In genomic region chr7:77727527-77727926, GRCh38 we compare ENCODE assay signal across 10 cellular contexts. TPM values are rescaled to one million over a fixed set of nuclear protein-coding genes. Genes with fewer than 3 reads are reported as not detected.
DNase-seq lines count a peak whose midpoint lies in the region; ATAC-seq and TF ChIP-seq lines count a peak whose summit lies in the region.
"Had no signal": no experiment of that assay in that cellular context is flagged by ENCODE, and none has a peak within 500 bp of the region (broad histone marks: within the 10 kb centered on the region; RNA-seq: fewer than 3 reads in every experiment).

No MANE protein-coding gene starts in this region.

- no peak overlapping the region for H3K4me2 ChIP-seq in DND-41 (ENCODE audit: insufficient read depth, low read length)

- H3K9ac ChIP-seq in DND-41 (ENCODE audit: low read depth, low read length) = no peak overlapping the region

- H3K27me3 ChIP-seq in AG04450 (ENCODE audit: control insufficient read depth, insufficient read depth, low read length) = no peaks in the 10 kb centered on the region
- no peaks in the 10 kb centered on the region for H3K27me3 ChIP-seq in DND-41 (ENCODE audit: insufficient read depth, low read length, poor library complexity)
- H3K27me3 ChIP-seq: MG63 had no signal

- no peak overlapping the region for H2AFZ ChIP-seq in DND-41 (ENCODE audit: low read depth, low read length)

- H3K4me1 ChIP-seq in DND-41 (ENCODE audit: insufficient read depth, low read length) (peaks cover 6% of the 10 kb centered on the region; the same call in 1 of the 2 replicates), mesodermal cell (ENCODE audit: control insufficient read depth, insufficient read depth, low read length, poor library complexity, severe bottlenecking) (peaks cover 22% of the 10 kb centered on the region)

- no peak for DNase-seq in AG04450 (ENCODE audit: low read depth, low spot score)
- DNase-seq in DND-41 = no peak
- no peak for DNase-seq in WTC11 (ENCODE audit: low spot score)
- DNase-seq in AG08395 (ENCODE audit: low spot score) = no peak
- DNase-seq in stimulated activated CD4-positive, alpha-beta T cell treated with anti-CD3 and anti-CD28 coated beads, Interleukin-12 subunit alpha, Interleukin-12 subunit beta, amount 100 ng/mL, for 4 hours = no peak
- no peak for DNase-seq in Right ventricle myocardium inferior (ENCODE audit: missing footprints)
- DNase-seq: MG63, SW 1271 had no signal

- POLR2A ChIA-PET in AG04450 (lab: Yijun Ruan, JAX) (interaction anchor here (1.3 to 1.7 kb wide), 2 partner anchors 30 to 31 kb away, joined by 3 to 5 read pairs; partner anchors contain the start of gene RSBN1L), WTC11 (lab: Charles Lee) (no interaction called here)

- H4K20me1 ChIP-seq in DND-41 (ENCODE audit: insufficient read depth, low read length) = peaks cover 52% of the 10 kb centered on the region

- H3K9me3 Mint-ChIP-seq in WTC11 = no peaks in the 10 kb centered on the region

- H3K36me3 ChIP-seq in DND-41 (ENCODE audit: insufficient read depth, low read length) (peaks cover 8% of the 10 kb centered on the region; the same call in 1 of the 2 replicates), mesodermal cell (ENCODE audit: control insufficient read depth, insufficient read depth, low read length) (no peaks in the 10 kb centered on the region)
- H3K36me3 ChIP-seq: MG63 had no signal

- H3K27me3 Mint-ChIP-seq in WTC11 (ENCODE audit: low read depth) = no peaks in the 10 kb centered on the region

- H3K27ac ChIP-seq in AG04450 (ENCODE audit: low read depth, low read length) (peak overlapping the region; percentile 39), DND-41 (ENCODE audit: low read length) (peak overlapping the region; percentile 16; the same call in 1 of the 2 replicates), mesodermal cell (ENCODE audit: low read depth, low read length, severe bottlenecking) (peak overlapping the region; percentile 86)

- ATAC-seq in DND-41 (ENCODE audit: insufficient read depth, low read depth) = no peak
- ATAC-seq in WTC11 = no peak; the same call in 1 of the 2 replicates
- ATAC-seq in HG03442 (IDR thresholded peaks at IDR 0.05; ENCODE audit: unreplicated experiment) = no peak
- no peak for ATAC-seq in Right ventricle myocardium inferior

- no peaks in the 10 kb centered on the region for H3K36me3 Mint-ChIP-seq in WTC11

- H3K79me2 ChIP-seq in DND-41 (ENCODE audit: insufficient read depth, low read length) = peaks cover 100% of the 10 kb centered on the region

- 86% methylated on average over 2 of the region's 3 CpGs; no CpG with 5 or more reads in 1 of the 2 experiments for WGBS in mesodermal cell (ENCODE audit: insufficient coverage in 2 of 2), 2 experiments

- no peak overlapping the region; the same call in 1 of the 2 replicates for H3K4me3 Mint-ChIP-seq in WTC11

- H3K9me3 ChIP-seq in AG04450 (ENCODE audit: control insufficient read depth, insufficient read depth, low read length) (no peaks in the 10 kb centered on the region), DND-41 (ENCODE audit: insufficient read depth, low read length, severe bottlenecking) (no peaks in the 10 kb centered on the region), mesodermal cell (ENCODE audit: control insufficient read depth, low read length) (no peaks in the 10 kb centered on the region)
- H3K9me3 ChIP-seq: MG63 had no signal

- TF ChIP-seq CTCF in AG04450 (IDR thresholded peaks at IDR 0.05; ENCODE audit: low read depth, low read length) (no peak), DND-41 (IDR thresholded peaks at IDR 0.05; ENCODE audit: borderline replicate concordance, extremely low read depth, low read length, poor library complexity, severe bottlenecking) (no peak), WTC11 (IDR thresholded peaks at IDR 0.05) (no peak)

- H3K27ac Mint-ChIP-seq in WTC11 = peak overlapping the region; percentile 97

- H3K4me3 ChIP-seq in AG04450 (ENCODE audit: low read depth, low read length) = no peak overlapping the region
- no peak overlapping the region for H3K4me3 ChIP-seq in DND-41 (ENCODE audit: low read depth in 1 of 2, low read length in 2 of 2)
- H3K4me3 ChIP-seq in mesodermal cell (ENCODE audit: extremely low read depth, insufficient read depth, low read length, poor library complexity, severe bottlenecking) = no peak overlapping the region
- H3K4me3 ChIP-seq: MG63 had no signal

- H3K4me1 Mint-ChIP-seq in WTC11 = peaks cover 35% of the 10 kb centered on the region

- CTCF ChIA-PET in AG04450 (lab: Charles Lee) (interaction anchor here (0.6 to 2.1 kb wide), 2 partner anchors 76 to 272 kb away, joined by 3 to 6 read pairs; no protein-coding TSS in a partner anchor), WTC11 (lab: Charles Lee) (no interaction called here)

- intact Hi-C loops in Right ventricle myocardium inferior (cut with DNase I) = no loop called here

TF ChIP-seq in WTC11, 78 proteins besides CTCF, POLR2A, EP300 and RAD21 (continues in another document):
- TF ChIP-seq ZNF532 (CRISPR knock-in tag; IDR thresholded peaks at IDR 0.05; ENCODE audit: borderline replicate concordance) (no peak), ATF3 (CRISPR knock-in tag; conservative IDR thresholded peaks at IDR 0.05) (no peak), ZNF263 (CRISPR knock-in tag; IDR thresholded peaks at IDR 0.05; ENCODE audit: low read depth) (no peak), NFE2L1 (CRISPR knock-in tag; IDR thresholded peaks at IDR 0.05) (no peak), CREB1 (CRISPR knock-in tag; IDR thresholded peaks at IDR 0.05) (no peak), ZNF423 (CRISPR knock-in tag; IDR thresholded peaks at IDR 0.05) (no peak), RELA (CRISPR knock-in tag; IDR thresholded peaks at IDR 0.05; ENCODE audit: borderline replicate concordance) (no peak), ARID4B (CRISPR knock-in tag; IDR thresholded peaks at IDR 0.05; ENCODE audit: borderline replicate concordance) (no peak)

RNA-seq across cellular contexts. Expression of gene RSBN1L, which starts 31.3 kb away (rescaled TPM):
- 9.3 and 14.0 TPM in 2 replicates for polyA plus RNA-seq in AG04450 (2011; rRNA removed)
- 12.9 and 21.0 TPM in 2 replicates for polyA minus RNA-seq in AG04450 (2011; rRNA and poly(A)+ RNA removed)
- total RNA-seq in WTC11 (2021) (14.6 to 17.0 TPM (median 16.8 TPM) in 3 replicates), Right ventricle myocardium inferior (8.1 TPM)
- 12.6 TPM for polyA plus RNA-seq in mesodermal cell (2013, experiment 1 of 2)
- polyA plus RNA-seq in mesodermal cell (2013, experiment 2 of 2) = 14.2 TPM

Comparison
In these comparisons a context has a peak if more than half of its experiments do, and no peak if none do; other contexts are left out.
1. H3K27ac ChIP-seq: peak in every context shown above with its lines; median percentile 86 in mesodermal cell; 39 in AG04450; 16 in DND-41.